Comparison of ENCODE assay signal across 21 cellular contexts in the genomic region with DNA sequence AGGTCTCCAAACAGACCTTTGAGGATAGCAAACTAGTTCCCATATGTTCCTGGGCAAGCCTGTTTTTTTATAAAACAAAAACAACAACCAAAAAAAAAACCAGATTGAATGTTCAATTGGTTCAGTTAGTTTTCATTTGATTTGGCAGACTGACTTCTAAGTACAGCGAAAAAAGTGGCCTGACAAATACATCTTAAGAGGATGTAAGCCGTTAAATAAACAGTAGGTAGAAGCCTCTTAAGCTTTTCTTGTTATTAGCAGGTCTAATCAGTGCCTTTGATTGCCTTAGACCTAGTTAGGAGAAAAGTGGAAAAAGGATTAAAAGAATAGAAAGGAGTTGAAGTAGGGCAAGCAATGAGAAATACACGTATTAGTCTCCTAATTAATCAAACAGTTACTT.
"Had no signal": no experiment of that assay in that cellular context is flagged by ENCODE, and none has a peak within 500 bp of the region (broad histone marks: within the 10 kb centered on the region; RNA-seq: fewer than 3 reads in every experiment).

No MANE protein-coding gene starts in this region.

- H3K36me3 Mint-ChIP-seq: natural killer cell treated with Interleukin-12 subunit alpha and Interleukin-12 subunit beta and Interleukin-15 and Interleukin-18, amount 100 ng/mL, for 72 hours had no signal

- H3K9me3 ChIP-seq: gastroesophageal sphincter, heart right ventricle, sigmoid colon, spleen, testis, upper lobe of left lung had no signal

- H3K4me3 Mint-ChIP-seq: activated CD4-positive, alpha-beta T cell treated with anti-CD3 and anti-CD28 coated beads, Interleukin-2, amount 10 ng/mL, durations not matched to agents 24 days and 14 days; activated CD8-positive, alpha-beta T cell treated with anti-CD3 and anti-CD28 coated beads for 36 hours; activated naive CD4-positive, alpha-beta T cell treated with anti-CD3 and anti-CD28 coated beads for 36 hours; activated naive CD8-positive, alpha-beta T cell treated with anti-CD3 and anti-CD28 coated beads, Interleukin-2, amount 50 U/mL, for 24 hours; activated T-helper 17 cell treated with anti-CD3 and anti-CD28 coated beads, Interleukin-2, amount 50 U/mL, for 72 hours; central memory CD8-positive, alpha-beta T cell; natural killer cell treated with Interleukin-12 subunit alpha and Interleukin-12 subunit beta and Interleukin-15 and Interleukin-18, amount 100 ng/mL, for 72 hours; stimulated activated memory B cell treated with anti-CD40 and anti-IgM and Interleukin-4, amounts not matched to agents 10 μg/mL and 1 μg/mL and 100 μg/mL, for 72 hours had no signal

- H3K27ac ChIP-seq: coronary artery, heart right ventricle, sigmoid colon, spleen, testis, upper lobe of left lung had no signal

- DNase-seq: activated CD4-positive, alpha-beta T cell treated with anti-CD3 and anti-CD28 coated beads, Interleukin-2, amount 10 ng/mL, durations not matched to agents 24 days and 14 days; activated CD8-positive, alpha-beta T cell treated with anti-CD3 and anti-CD28 coated beads for 36 hours; activated naive CD4-positive, alpha-beta T cell treated with anti-CD3 and anti-CD28 coated beads for 36 hours; activated naive CD8-positive, alpha-beta T cell treated with anti-CD3 and anti-CD28 coated beads, Interleukin-2, amount 50 U/mL, for 24 hours; activated T-cell treated with anti-CD3 and anti-CD28 coated beads, Interleukin-2, amount 50 U/mL, for 1 hour; anterior cingulate cortex; heart right ventricle; nucleus accumbens; sigmoid colon; spleen; stimulated activated CD4-positive, alpha-beta T cell treated with anti-CD3 and anti-CD28 coated beads, Interleukin-4, amount 100 ng/mL, for 4 hours; T-helper 1 cell; T1000; testis; upper lobe of left lung had no signal

- H3K27me3 Mint-ChIP-seq: activated CD4-positive, alpha-beta T cell treated with anti-CD3 and anti-CD28 coated beads, Interleukin-2, amount 10 ng/mL, durations not matched to agents 24 days and 14 days; activated CD8-positive, alpha-beta T cell treated with anti-CD3 and anti-CD28 coated beads for 36 hours; activated naive CD8-positive, alpha-beta T cell treated with anti-CD3 and anti-CD28 coated beads, Interleukin-2, amount 50 U/mL, for 24 hours; activated T-helper 17 cell treated with anti-CD3 and anti-CD28 coated beads, Interleukin-2, amount 50 U/mL, for 72 hours; central memory CD8-positive, alpha-beta T cell; natural killer cell treated with Interleukin-12 subunit alpha and Interleukin-12 subunit beta and Interleukin-15 and Interleukin-18, amount 100 ng/mL, for 72 hours; stimulated activated memory B cell treated with anti-CD40 and anti-IgM and Interleukin-4, amounts not matched to agents 10 μg/mL and 1 μg/mL and 100 μg/mL, for 72 hours had no signal

- H3K27ac Mint-ChIP-seq: activated CD4-positive, alpha-beta T cell treated with anti-CD3 and anti-CD28 coated beads, Interleukin-2, amount 10 ng/mL, durations not matched to agents 24 days and 14 days; activated CD8-positive, alpha-beta T cell treated with anti-CD3 and anti-CD28 coated beads for 36 hours; activated naive CD4-positive, alpha-beta T cell treated with anti-CD3 and anti-CD28 coated beads for 36 hours; activated naive CD8-positive, alpha-beta T cell treated with anti-CD3 and anti-CD28 coated beads, Interleukin-2, amount 50 U/mL, for 24 hours; activated T-helper 17 cell treated with anti-CD3 and anti-CD28 coated beads, Interleukin-2, amount 50 U/mL, for 72 hours; natural killer cell treated with Interleukin-12 subunit alpha and Interleukin-12 subunit beta and Interleukin-15 and Interleukin-18, amount 100 ng/mL, for 72 hours; stimulated activated memory B cell treated with anti-CD40 and anti-IgM and Interleukin-4, amounts not matched to agents 10 μg/mL and 1 μg/mL and 100 μg/mL, for 72 hours had no signal

- H3K27me3 ChIP-seq: gastroesophageal sphincter, heart right ventricle, sigmoid colon, spleen, testis, upper lobe of left lung had no signal

- ATAC-seq: activated CD8-positive, alpha-beta T cell treated with anti-CD3 and anti-CD28 coated beads for 36 hours; activated naive CD8-positive, alpha-beta T cell treated with anti-CD3 and anti-CD28 coated beads, Interleukin-2, amount 50 U/mL, for 24 hours; activated T-helper 17 cell treated with anti-CD3 and anti-CD28 coated beads, Interleukin-2, amount 50 U/mL, for 72 hours; gastroesophageal sphincter; natural killer cell treated with Interleukin-12 subunit alpha and Interleukin-12 subunit beta and Interleukin-15 and Interleukin-18, amount 100 ng/mL, for 72 hours; stimulated activated memory B cell treated with anti-CD40 and anti-IgM and Interleukin-4, amounts not matched to agents 10 μg/mL and 1 μg/mL and 100 μg/mL, for 72 hours had no signal

- H3K4me3 ChIP-seq: coronary artery, gastroesophageal sphincter, heart right ventricle, sigmoid colon, spleen, testis, upper lobe of left lung had no signal

- H3K9me3 Mint-ChIP-seq: activated CD4-positive, alpha-beta T cell treated with anti-CD3 and anti-CD28 coated beads, Interleukin-2, amount 10 ng/mL, durations not matched to agents 24 days and 14 days; activated CD8-positive, alpha-beta T cell treated with anti-CD3 and anti-CD28 coated beads for 36 hours; activated naive CD4-positive, alpha-beta T cell treated with anti-CD3 and anti-CD28 coated beads for 36 hours; activated naive CD8-positive, alpha-beta T cell treated with anti-CD3 and anti-CD28 coated beads, Interleukin-2, amount 50 U/mL, for 24 hours; activated T-helper 17 cell treated with anti-CD3 and anti-CD28 coated beads, Interleukin-2, amount 50 U/mL, for 72 hours; central memory CD8-positive, alpha-beta T cell; natural killer cell treated with Interleukin-12 subunit alpha and Interleukin-12 subunit beta and Interleukin-15 and Interleukin-18, amount 100 ng/mL, for 72 hours; stimulated activated memory B cell treated with anti-CD40 and anti-IgM and Interleukin-4, amounts not matched to agents 10 μg/mL and 1 μg/mL and 100 μg/mL, for 72 hours had no signal

- H3K36me3 ChIP-seq: gastroesophageal sphincter, sigmoid colon, upper lobe of left lung had no signal
